14 cellular contexts compared by ENCODE assay signal in the genomic region with DNA sequence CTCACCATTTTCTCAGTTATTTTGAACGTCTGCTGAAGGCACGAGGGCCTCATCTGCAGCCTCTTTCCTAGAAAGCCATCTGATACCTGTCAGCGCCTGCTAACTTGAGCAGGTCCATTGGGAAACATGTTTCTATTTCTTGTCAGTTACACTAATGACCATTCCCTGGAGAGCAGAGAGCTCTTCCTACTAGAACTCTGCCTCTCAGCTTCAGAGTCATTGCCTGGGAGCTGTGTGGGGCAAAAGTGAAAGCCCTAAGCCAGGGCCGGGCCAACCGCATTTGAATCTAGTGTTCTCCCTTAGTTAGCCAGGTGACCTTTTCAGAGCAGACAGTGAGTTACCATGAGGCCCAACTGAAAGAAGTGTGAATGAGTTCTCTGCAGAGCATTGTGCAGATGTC.
DNase-seq lines count a peak whose midpoint lies in the region; ATAC-seq and TF ChIP-seq lines count a peak whose summit lies in the region.
"Had no signal": no experiment of that assay in that cellular context is flagged by ENCODE, and none has a peak within 500 bp of the region (broad histone marks: within the 10 kb centered on the region; RNA-seq: fewer than 3 reads in every experiment).

No MANE protein-coding gene starts in this region.

- no peak overlapping the region for H3K4me2 ChIP-seq in MM.1S (ENCODE audit: low read depth, low read length)

- no peaks in the 10 kb centered on the region for H3K27me3 ChIP-seq in MM.1S (replicated peaks; ENCODE audit: insufficient read depth, low read length)
- H3K27me3 ChIP-seq: SJSA1 had no signal

- no peak overlapping the region for H3K27ac ChIP-seq in MM.1S (ENCODE audit: low read length)
- H3K27ac ChIP-seq: C4-2B, SJSA1 had no signal

- peak overlapping the region in 1 of 2 donors; percentile 39 for H3K27ac Mint-ChIP-seq in natural killer cell
- peak overlapping the region in 1 of 2 donors; percentile 15 for H3K27ac Mint-ChIP-seq in natural killer cell treated with Interleukin-12 subunit alpha and Interleukin-12 subunit beta and Interleukin-15 and Interleukin-18, amount 100 ng/mL, for 72 hours
- peak overlapping the region; percentile 82 for H3K27ac Mint-ChIP-seq in glutamatergic neuron (ENCODE audit: unreplicated experiment)
- H3K27ac Mint-ChIP-seq: IgD-negative memory B cell had no signal

- no peaks in the 10 kb centered on the region for H3K36me3 Mint-ChIP-seq in natural killer cell
- H3K36me3 Mint-ChIP-seq in natural killer cell treated with Interleukin-12 subunit alpha and Interleukin-12 subunit beta and Interleukin-15 and Interleukin-18, amount 100 ng/mL, for 72 hours: peaks cover 8% of the 10 kb centered on the region
- H3K36me3 Mint-ChIP-seq in glutamatergic neuron (ENCODE audit: unreplicated experiment): peaks cover 14% of the 10 kb centered on the region
- H3K36me3 Mint-ChIP-seq: IgD-negative memory B cell had no signal

- intact Hi-C loops in natural killer cell (cut with micrococcal nuclease): no loop called here
- intact Hi-C loops in posterior cingulate gyrus (cut with DNase I): no loop called here

- H4K20me1 ChIP-seq in MM.1S (ENCODE audit: insufficient read depth, low read length): no peaks in the 10 kb centered on the region

- H3K9me3 Mint-ChIP-seq in natural killer cell (peaks cover 0 to 3% of the 10 kb centered on the region in 2 donors), glutamatergic neuron (ENCODE audit: unreplicated experiment) (peaks cover 5% of the 10 kb centered on the region)
- no peaks in the 10 kb centered on the region for H3K9me3 Mint-ChIP-seq in natural killer cell treated with Interleukin-12 subunit alpha and Interleukin-12 subunit beta and Interleukin-15 and Interleukin-18, amount 100 ng/mL, for 72 hours

- no peak for ATAC-seq in natural killer cell
- no peak for ATAC-seq in natural killer cell treated with Interleukin-12 subunit alpha and Interleukin-12 subunit beta and Interleukin-15 and Interleukin-18, amount 100 ng/mL, for 72 hours

- H3K4me3 Mint-ChIP-seq in natural killer cell (peak overlapping the region; percentile 37), glutamatergic neuron (ENCODE audit: unreplicated experiment) (peak overlapping the region; percentile 83)
- no peak overlapping the region for H3K4me3 Mint-ChIP-seq in natural killer cell treated with Interleukin-12 subunit alpha and Interleukin-12 subunit beta and Interleukin-15 and Interleukin-18, amount 100 ng/mL, for 72 hours
- H3K4me3 Mint-ChIP-seq: IgD-negative memory B cell had no signal

- DNase-seq in natural killer cell (no peak), NCI-H2171 treated with DMSO at 0.1 percent for 48 hours (lab: John Stamatoyannopoulos, UW) (peak; percentile 84), glutamatergic neuron (no peak), putamen (ENCODE audit: low spot score) (no peak), MM.1S (no peak), posterior cingulate gyrus (no peak)
- DNase-seq in natural killer cell treated with Interleukin-12 subunit alpha and Interleukin-12 subunit beta and Interleukin-15 and Interleukin-18, amount 100 ng/mL, for 72 hours (ENCODE audit: low spot score): no peak
- DNase-seq: MV-4-11, NCI-H1417, NCI-H187 treated with DMSO at 0.1 percent for 48 hours, NCI-H510A treated with DMSO at 0.1 percent for 48 hours had no signal

- TF ChIP-seq CTCF in natural killer cell (IDR thresholded peaks at IDR 0.05) (no peak), glutamatergic neuron (IDR thresholded peaks at IDR 0.05; ENCODE audit: partially characterized antibody, unreplicated experiment) (no peak), MM.1S (IDR thresholded peaks at IDR 0.05; ENCODE audit: low read length) (no peak)

- H3K4me1 Mint-ChIP-seq in natural killer cell: peaks cover 0 to 9% of the 10 kb centered on the region in 2 donors
- no peaks in the 10 kb centered on the region for H3K4me1 Mint-ChIP-seq in natural killer cell treated with Interleukin-12 subunit alpha and Interleukin-12 subunit beta and Interleukin-15 and Interleukin-18, amount 100 ng/mL, for 72 hours (ENCODE audit: low read depth in 2 of 2)
- H3K4me1 Mint-ChIP-seq in glutamatergic neuron (ENCODE audit: low read depth, unreplicated experiment): peaks cover 14% of the 10 kb centered on the region
- H3K4me1 Mint-ChIP-seq: IgD-negative memory B cell had no signal

- H3K9me2 ChIP-seq in MM.1S (replicated peaks; ENCODE audit: insufficient read depth, low read length): no peaks in the 10 kb centered on the region

- H3K9me3 ChIP-seq in MM.1S (replicated peaks; ENCODE audit: insufficient read depth, low read length): no peaks in the 10 kb centered on the region
- H3K9me3 ChIP-seq: SJSA1 had no signal

- H3K9ac ChIP-seq in MM.1S (ENCODE audit: low read length): no peak overlapping the region

- H3K4me1 ChIP-seq in MM.1S (ENCODE audit: low read length): no peaks in the 10 kb centered on the region
- H3K4me1 ChIP-seq: SJSA1 had no signal

- H3K36me3 ChIP-seq in MM.1S (replicated peaks; ENCODE audit: insufficient read depth, low read length): no peaks in the 10 kb centered on the region

- H2AFZ ChIP-seq in MM.1S (ENCODE audit: low read length): no peak overlapping the region

- H3F3A ChIP-seq in MM.1S (ENCODE audit: insufficient read depth, low read length): no peaks in the 10 kb centered on the region

- H3K27me3 Mint-ChIP-seq in natural killer cell (ENCODE audit: low read depth in 2 of 2) (peaks cover 7 to 22% of the 10 kb centered on the region in 2 donors), glutamatergic neuron (ENCODE audit: unreplicated experiment) (no peaks in the 10 kb centered on the region)
- peaks cover 9 to 12% of the 10 kb centered on the region in 2 donors for H3K27me3 Mint-ChIP-seq in natural killer cell treated with Interleukin-12 subunit alpha and Interleukin-12 subunit beta and Interleukin-15 and Interleukin-18, amount 100 ng/mL, for 72 hours

- no peak overlapping the region for H3K4me3 ChIP-seq in MM.1S (ENCODE audit: low read length)
- H3K4me3 ChIP-seq: SJSA1 had no signal

- no peaks in the 10 kb centered on the region for H3K79me2 ChIP-seq in MM.1S (ENCODE audit: low read length)
